Comparison of ENCODE assay signal across 8 cellular contexts in genomic region chr2:86194751-86195054, GRCh38. TPM values are rescaled to one million over a fixed set of nuclear protein-coding genes. Genes with fewer than 3 reads are reported as not detected.
DNase-seq lines count a peak whose midpoint lies in the region; ATAC-seq, FAIRE-seq and TF ChIP-seq lines count a peak whose summit lies in the region.

No MANE protein-coding gene starts in this region.

- no peak for DNase-seq in GM19239 (ENCODE audit: insufficient read length, low spot score)
- peak; percentile 95 to 98 (median 97) for DNase-seq in Peyer's patch
- no peak for DNase-seq in neural progenitor cell (ENCODE audit: low spot score)
- DNase-seq in NCI-H2107 treated with DMSO at 0.1 percent for 48 hours (lab: John Stamatoyannopoulos, UW; ENCODE audit: unreplicated experiment) = no peak

- peak overlapping the region; percentile 35 for H3K27ac Mint-ChIP-seq in neural progenitor cell

- no peak for TF ChIP-seq CTCF in Peyer's patch (IDR thresholded peaks at IDR 0.05)
- TF ChIP-seq CTCF in neural progenitor cell (IDR thresholded peaks at IDR 0.05) = no peak

- H3K4me3 Mint-ChIP-seq in neural progenitor cell = peak overlapping the region; percentile 93

- peak; percentile 91 for FAIRE-seq in GM19239 (lab: Jason Lieb, UNC)

- H3K27me3 ChIP-seq in Peyer's patch (no peaks in the 10 kb centered on the region), esophagus (ENCODE audit: control insufficient read depth in 1 of 2, insufficient read depth in 2 of 2, low read length in 2 of 2) (no peaks in the 10 kb centered on the region), neural progenitor cell (no peaks in the 10 kb centered on the region)

- no peak overlapping the region for H3K9ac ChIP-seq in neural progenitor cell

- peaks cover 23% of the 10 kb centered on the region for H3F3A ChIP-seq in neural progenitor cell (ENCODE audit: low read depth)

- ATAC-seq in HG02571 (IDR thresholded peaks at IDR 0.05; ENCODE audit: unreplicated experiment) = no peak
- ATAC-seq in GM19452 (IDR thresholded peaks at IDR 0.05; ENCODE audit: unreplicated experiment) = no peak
- ATAC-seq in GM21576 (IDR thresholded peaks at IDR 0.05; ENCODE audit: unreplicated experiment) = no peak

- H3K36me3 Mint-ChIP-seq in neural progenitor cell = peaks cover 10% of the 10 kb centered on the region

- H3K4me2 ChIP-seq in neural progenitor cell = peak overlapping the region; percentile 80

- H3K36me3 ChIP-seq in Peyer's patch = no peaks in the 10 kb centered on the region
- peaks cover 0 to 4% of the 10 kb centered on the region in 2 donors for H3K36me3 ChIP-seq in esophagus (ENCODE audit: control insufficient read depth in 2 of 2, insufficient read depth in 2 of 2, low read length in 1 of 2)
- no peaks in the 10 kb centered on the region for H3K36me3 ChIP-seq in neural progenitor cell

- WGBS in esophagus, 2 donors = 0 to 1% methylated on average over 17 of the region's 17 CpGs

- H3K27ac ChIP-seq in Peyer's patch = peak overlapping the region; percentile 96 to 100 (median 100)
- peak overlapping the region; percentile 97 to 100 for H3K27ac ChIP-seq in esophagus (ENCODE audit: low read depth in 2 of 2, low read length in 1 of 2)
- no peak overlapping the region for H3K27ac ChIP-seq in neural progenitor cell

- H3K4me3 ChIP-seq in Peyer's patch (peak overlapping the region; percentile 72 to 99 (median 92)), esophagus (ENCODE audit: low read depth in 1 of 2, low read length in 2 of 2) (peak overlapping the region; percentile 83 to 90), neural progenitor cell (peak overlapping the region; percentile 86)

- H3K79me2 ChIP-seq in neural progenitor cell (ENCODE audit: low read depth) = peaks cover 64% of the 10 kb centered on the region

- H3K9me3 Mint-ChIP-seq in neural progenitor cell = no peaks in the 10 kb centered on the region

- H3K4me1 Mint-ChIP-seq in neural progenitor cell = peaks cover 37% of the 10 kb centered on the region

- peaks cover 4% of the 10 kb centered on the region for H3K27me3 Mint-ChIP-seq in neural progenitor cell (ENCODE audit: insufficient read depth, low read depth)

- H3K9me3 ChIP-seq in Peyer's patch (no peaks in the 10 kb centered on the region), esophagus (ENCODE audit: control insufficient read depth in 2 of 2, insufficient read depth in 1 of 2, low read depth in 1 of 2, low read length in 1 of 2) (no peaks in the 10 kb centered on the region), neural progenitor cell (ENCODE audit: low read depth) (no peaks in the 10 kb centered on the region)

- no peak overlapping the region for H2AFZ ChIP-seq in neural progenitor cell (replicated peaks)

- peaks cover 32% of the 10 kb centered on the region for H4K20me1 ChIP-seq in neural progenitor cell (ENCODE audit: low read depth)

- TF ChIP-seq POLR2A in Peyer's patch (IDR thresholded peaks at IDR 0.05) = no peak

- H3K4me1 ChIP-seq in Peyer's patch (peaks cover 0 to 17% (median 0%) of the 10 kb centered on the region in 4 donors), esophagus (ENCODE audit: control insufficient read depth in 2 of 2, insufficient read depth in 2 of 2, low read length in 1 of 2) (peaks cover 0 to 4% of the 10 kb centered on the region in 2 donors), neural progenitor cell (peaks cover 7% of the 10 kb centered on the region)

RNA-seq across cellular contexts. Expression of gene IMMT, which starts 0.6 kb away (rescaled TPM):
- total RNA-seq in Peyer's patch (100 to 1,000 TPM in 1 of 4 donors, 10 to 100 TPM in 3; 53.8 to 126 (median 67.6) TPM), neural progenitor cell (ENCODE audit: low replicate concordance) (71.3 and 93.3 TPM in 2 replicates)
- polyA plus RNA-seq in esophagus = 10 to 100 TPM; 15.3 to 38.1 TPM

RNA-seq across cellular contexts. Expression of gene MRPL35, which starts 4.6 kb away (rescaled TPM):
- total RNA-seq in Peyer's patch (10 to 100 TPM; 16.5 to 60.4 (median 33.8) TPM), neural progenitor cell (ENCODE audit: low replicate concordance) (24.8 and 38.1 TPM in 2 replicates)
- 10 to 100 TPM; 18.8 to 42.0 TPM for polyA plus RNA-seq in esophagus

Comparison
In these comparisons a context has a peak if more than half of its experiments do, and no peak if none do; other contexts are left out.
1. DNase-seq: peak in Peyer's patch (3 of 3); none in GM19239 (single experiment), neural progenitor cell (single experiment) and NCI-H2107 treated with DMSO at 0.1 percent for 48 hours (single experiment).
2. Peak in every context shown above with its lines, with median percentiles within 50 percentile points of each other: H3K4me3 ChIP-seq.